31 cellular contexts compared by ENCODE assay signal in genomic region chr13:80312012-80312704, GRCh38. TPM values are rescaled to one million over a fixed set of nuclear protein-coding genes. Genes with fewer than 3 reads are reported as not detected.
"Had no signal": no experiment of that assay in that cellular context is flagged by ENCODE, and none has a peak within 500 bp of the region (broad histone marks: within the 10 kb centered on the region; RNA-seq: fewer than 3 reads in every experiment).

No MANE protein-coding gene starts in this region.

- H3K4me1 Mint-ChIP-seq: activated B cell treated with CpG ODN at 0.5 μM for 24 hours; activated CD4-positive, alpha-beta T cell treated with anti-CD3 and anti-CD28 coated beads for 36 hours; activated CD4-positive, alpha-beta T cell treated with anti-CD3 and anti-CD28 coated beads, Interleukin-2, amount 10 ng/mL, durations not matched to agents 7 days and 5 days; activated T-helper 17 cell treated with anti-CD3 and anti-CD28 coated beads, Interleukin-2, amount 50 U/mL, for 72 hours; central memory CD8-positive, alpha-beta T cell; T-helper 17 cell had no signal

- DNase-seq: activated B cell treated with CpG ODN at 0.5 μM for 24 hours; activated CD4-positive, alpha-beta T cell treated with anti-CD3 and anti-CD28 coated beads for 36 hours; activated CD4-positive, alpha-beta T cell treated with anti-CD3 and anti-CD28 coated beads, Interleukin-2, amount 10 ng/mL, durations not matched to agents 7 days and 5 days; activated CD4-positive, alpha-beta T cell treated with anti-CD3 and anti-CD28 coated beads, Interleukin-2, amount 50 U/mL, for 48 hours; activated CD8-positive, alpha-beta memory T cell treated with anti-CD3 and anti-CD28 coated beads for 24 hours; activated CD8-positive, alpha-beta T cell treated with anti-CD3 and anti-CD28 coated beads for 36 hours; activated effector memory CD4-positive, alpha-beta T cell treated with Interleukin-2 at 50 U/mL for 16 hours; activated gamma-delta T cell treated with Interleukin-2 at 50 U/mL for 16 hours; activated naive CD4-positive, alpha-beta T cell treated with anti-CD3 and anti-CD28 coated beads, Interleukin-2, amount 50 U/mL, for 16 hours; activated naive CD4-positive, alpha-beta T cell treated with Interleukin-2 at 50 U/mL for 16 hours; activated T-cell treated with anti-CD3 and anti-CD28 coated beads, Interleukin-2, amount 50 U/mL, for 4 hours; amniotic stem cell; anterior cingulate cortex; cortex of kidney; dermis blood vessel endothelial cell; effector CD4-positive, alpha-beta T cell; effector memory CD8-positive, alpha-beta T cell; erythroblast; foreskin keratinocyte; T-helper 1 cell; T-helper 17 cell; T1000; WERI-Rb-1 had no signal

- H3K9me3 Mint-ChIP-seq: activated B cell treated with CpG ODN at 0.5 μM for 24 hours; activated CD4-positive, alpha-beta T cell treated with anti-CD3 and anti-CD28 coated beads, Interleukin-2, amount 10 ng/mL, durations not matched to agents 7 days and 5 days; activated CD8-positive, alpha-beta T cell treated with anti-CD3 and anti-CD28 coated beads for 36 hours; activated T-cell treated with anti-CD3 and anti-CD28 coated beads, Interleukin-2, amount 50 U/mL, for 4 hours; activated T-helper 17 cell treated with anti-CD3 and anti-CD28 coated beads, Interleukin-2, amount 50 U/mL, for 72 hours; central memory CD8-positive, alpha-beta T cell; effector memory CD8-positive, alpha-beta T cell; T-helper 2 cell treated with Interferon-gamma antibody and Interleukin-4, amounts not matched to agents 5 μg/mL and 100 μg/mL, for 36 hours had no signal

- H3K4me1 ChIP-seq: foreskin keratinocyte had no signal

- H3K36me3 Mint-ChIP-seq: activated naive CD8-positive, alpha-beta T cell had no signal

- H3K27me3 Mint-ChIP-seq: activated B cell treated with CpG ODN at 0.5 μM for 24 hours; activated CD4-positive, alpha-beta T cell treated with anti-CD3 and anti-CD28 coated beads for 36 hours; activated CD4-positive, alpha-beta T cell treated with anti-CD3 and anti-CD28 coated beads, Interleukin-2, amount 10 ng/mL, durations not matched to agents 7 days and 5 days; activated naive CD8-positive, alpha-beta T cell; activated T-helper 17 cell treated with anti-CD3 and anti-CD28 coated beads, Interleukin-2, amount 50 U/mL, for 72 hours; central memory CD8-positive, alpha-beta T cell; effector memory CD8-positive, alpha-beta T cell; T-helper 17 cell had no signal

- H3K27ac Mint-ChIP-seq: activated B cell treated with CpG ODN at 0.5 μM for 24 hours; activated CD4-positive, alpha-beta T cell treated with anti-CD3 and anti-CD28 coated beads for 36 hours; activated CD4-positive, alpha-beta T cell treated with anti-CD3 and anti-CD28 coated beads, Interleukin-2, amount 10 ng/mL, durations not matched to agents 7 days and 5 days; activated CD8-positive, alpha-beta T cell treated with anti-CD3 and anti-CD28 coated beads for 36 hours; activated naive CD8-positive, alpha-beta T cell; activated T-helper 17 cell treated with anti-CD3 and anti-CD28 coated beads, Interleukin-2, amount 50 U/mL, for 72 hours; effector memory CD8-positive, alpha-beta T cell; T-helper 17 cell; T-helper 2 cell treated with Interferon-gamma antibody and Interleukin-4, amounts not matched to agents 5 μg/mL and 100 μg/mL, for 36 hours had no signal

- H3K9me3 ChIP-seq: esophagus muscularis mucosa, gastroesophageal sphincter had no signal

- ATAC-seq: activated CD4-positive, alpha-beta T cell treated with anti-CD3 and anti-CD28 coated beads for 36 hours; activated CD4-positive, CD25-positive, alpha-beta regulatory T cell treated with anti-CD3 and anti-CD28 coated beads, Interleukin-2, amount 50 U/mL, for 24 hours; activated CD8-positive, alpha-beta T cell treated with anti-CD3 and anti-CD28 coated beads for 36 hours; activated T-cell treated with anti-CD3 and anti-CD28 coated beads, Interleukin-2, amount 50 U/mL, for 4 hours; activated T-helper 17 cell treated with anti-CD3 and anti-CD28 coated beads, Interleukin-2, amount 50 U/mL, for 72 hours; effector memory CD8-positive, alpha-beta T cell; foreskin keratinocyte; gastroesophageal sphincter; T-helper 17 cell had no signal

- H3K4me3 Mint-ChIP-seq: activated B cell treated with CpG ODN at 0.5 μM for 24 hours; activated CD4-positive, alpha-beta T cell treated with anti-CD3 and anti-CD28 coated beads for 36 hours; activated CD4-positive, alpha-beta T cell treated with anti-CD3 and anti-CD28 coated beads, Interleukin-2, amount 10 ng/mL, durations not matched to agents 7 days and 5 days; activated CD8-positive, alpha-beta T cell treated with anti-CD3 and anti-CD28 coated beads for 36 hours; activated naive CD8-positive, alpha-beta T cell; activated T-cell treated with anti-CD3 and anti-CD28 coated beads, Interleukin-2, amount 50 U/mL, for 4 hours; activated T-helper 17 cell treated with anti-CD3 and anti-CD28 coated beads, Interleukin-2, amount 50 U/mL, for 72 hours; central memory CD8-positive, alpha-beta T cell; effector memory CD8-positive, alpha-beta T cell; T-helper 17 cell; T-helper 2 cell treated with Interferon-gamma antibody and Interleukin-4, amounts not matched to agents 5 μg/mL and 100 μg/mL, for 36 hours had no signal

- H3K4me3 ChIP-seq: esophagus muscularis mucosa, gastroesophageal sphincter had no signal

- H3K36me3 ChIP-seq: brain microvascular endothelial cell, esophagus muscularis mucosa, gastroesophageal sphincter, WERI-Rb-1 had no signal

RNA-seq across cellular contexts. Expression of gene SPRY2, which starts 28.8 kb away (rescaled TPM):
- total RNA-seq: activated CD4-positive, alpha-beta T cell treated with anti-CD3 and anti-CD28 coated beads, Interleukin-2, amount 10 ng/mL, durations not matched to agents 7 days and 5 days; activated T-helper 17 cell treated with anti-CD3 and anti-CD28 coated beads, Interleukin-2, amount 50 U/mL, for 72 hours had no signal
